ENCODE assay signal across 1 cellular context in genomic region chr2:32357545-32358482, GRCh38.
TF ChIP-seq lines count a peak whose summit lies in the region.

No MANE protein-coding gene starts in this region.

TF ChIP-seq in IMR-90, 13 proteins besides CTCF, POLR2A, EP300 and RAD21 (continued from another document):
- no peak for TF ChIP-seq USF2 (IDR thresholded peaks at IDR 0.05; ENCODE audit: low read depth, low read length)
- no peak for TF ChIP-seq RFX5 (IDR thresholded peaks at IDR 0.05; ENCODE audit: low read depth, low read length)
- TF ChIP-seq RCOR1 (IDR thresholded peaks at IDR 0.05; ENCODE audit: insufficient replicate concordance, low read length) = no peak
- TF ChIP-seq MAZ (IDR thresholded peaks at IDR 0.05; ENCODE audit: borderline replicate concordance, low read depth, low read length) = no peak
- TF ChIP-seq ELK1 (IDR thresholded peaks at IDR 0.05; ENCODE audit: borderline replicate concordance, low read depth, low read length) = no peak
- no peak for TF ChIP-seq BHLHE40 (IDR thresholded peaks at IDR 0.05; ENCODE audit: low read depth, low read length)
- no peak for TF ChIP-seq MXI1 (IDR thresholded peaks at IDR 0.05; ENCODE audit: borderline replicate concordance, low read depth, low read length)
